26 cellular contexts compared by ENCODE assay signal in the genomic region with DNA sequence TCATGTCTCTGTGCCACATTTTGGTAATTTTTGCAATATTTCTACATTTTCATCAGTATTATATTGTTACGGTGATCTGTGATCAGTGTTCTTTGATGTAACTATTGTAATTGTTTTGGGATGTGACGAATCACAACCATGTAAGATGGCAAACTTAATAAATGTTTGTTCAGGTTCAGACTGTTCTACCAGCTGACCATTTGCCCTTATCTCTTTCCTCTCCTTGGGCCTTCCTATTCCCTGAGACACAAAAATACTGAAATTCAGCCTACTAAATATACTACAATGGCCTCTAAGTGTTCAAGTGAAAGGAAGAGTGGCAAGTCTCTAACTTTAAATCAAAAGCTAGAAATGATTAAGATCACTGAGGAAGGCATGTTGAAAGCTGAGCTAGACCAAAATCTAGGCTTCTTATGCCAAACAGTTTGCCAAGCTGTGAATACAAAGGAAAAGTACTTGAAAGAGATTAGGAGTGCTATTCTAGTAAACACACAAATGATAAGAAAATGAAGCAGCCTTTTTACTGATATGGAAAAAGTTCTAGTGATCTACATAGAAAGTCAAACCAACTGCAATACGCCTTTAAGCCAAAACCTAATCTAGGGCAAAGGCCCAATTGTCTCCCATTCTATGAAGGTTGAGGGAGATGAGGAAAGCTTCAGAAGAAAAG.
"Had no signal": no experiment of that assay in that cellular context is flagged by ENCODE, and none has a peak within 500 bp of the region (broad histone marks: within the 10 kb centered on the region; RNA-seq: fewer than 3 reads in every experiment).

No MANE protein-coding gene starts in this region.

- H3K27me3 Mint-ChIP-seq: naive thymus-derived CD4-positive, alpha-beta T cell; stimulated activated memory B cell treated with anti-CD40 and anti-IgM and Interleukin-4, amounts not matched to agents 10 μg/mL and 1 μg/mL and 100 μg/mL, for 72 hours had no signal

- FAIRE-seq: kidney had no signal

- H3K27ac ChIP-seq: epithelial cell of prostate, gastrocnemius medialis, left lung, neural progenitor cell, parathyroid adenoma, prostate gland, right atrium auricular region, skin epidermis, spleen, transverse colon, upper lobe of right lung, uterus had no signal

- H3K36me3 Mint-ChIP-seq: naive thymus-derived CD4-positive, alpha-beta T cell; neural progenitor cell; stimulated activated memory B cell treated with anti-CD40 and anti-IgM and Interleukin-4, amounts not matched to agents 10 μg/mL and 1 μg/mL and 100 μg/mL, for 72 hours had no signal

- DNase-seq: cortex of kidney; effector CD4-positive, alpha-beta T cell; foreskin fibroblast; gastrocnemius medialis; head of caudate nucleus; kidney; left lung; mesenchymal stem cell; midbrain; naive thymus-derived CD4-positive, alpha-beta T cell; spleen; stimulated activated CD4-positive, alpha-beta T cell treated with anti-CD3 and anti-CD28 coated beads, Interleukin-4, amount 100 ng/mL, for 4 hours; stimulated activated naive CD8-positive, alpha-beta T cell treated with anti-CD3 and anti-CD28 coated beads, Interleukin-15, Interleukin-2, amounts not matched to agents 100 U/mL and 50 U/mL, for 24 hours; substantia nigra; transverse colon; upper lobe of right lung; uterus had no signal

- H3K4me1 ChIP-seq: gastrocnemius medialis, left lung, parathyroid adenoma, prostate gland, right atrium auricular region, spleen, transverse colon, upper lobe of right lung, uterus had no signal

- H3K9ac ChIP-seq: neural progenitor cell, parathyroid adenoma had no signal

- ATAC-seq: esophagus mucosa; gastrocnemius medialis; left lung; naive thymus-derived CD4-positive, alpha-beta T cell; stimulated activated memory B cell treated with anti-CD40 and anti-IgM and Interleukin-4, amounts not matched to agents 10 μg/mL and 1 μg/mL and 100 μg/mL, for 72 hours; stimulated activated naive CD8-positive, alpha-beta T cell treated with anti-CD3 and anti-CD28 coated beads, Interleukin-15, Interleukin-2, amounts not matched to agents 100 U/mL and 50 U/mL, for 24 hours; upper lobe of right lung had no signal

- H3K9me3 Mint-ChIP-seq: neural progenitor cell had no signal

- H3K4me3 ChIP-seq: gastrocnemius medialis, left lung, neural progenitor cell, prostate gland, right atrium auricular region, skin epidermis, spleen, transverse colon, upper lobe of right lung, uterus had no signal

- H3K27ac Mint-ChIP-seq: naive thymus-derived CD4-positive, alpha-beta T cell; nephron; neural progenitor cell; stimulated activated memory B cell treated with anti-CD40 and anti-IgM and Interleukin-4, amounts not matched to agents 10 μg/mL and 1 μg/mL and 100 μg/mL, for 72 hours had no signal

- H3K27me3 ChIP-seq: gastrocnemius medialis, left lung, neural progenitor cell, right atrium auricular region, spleen, transverse colon, upper lobe of right lung, uterus had no signal

- H3K9me3 ChIP-seq: gastrocnemius medialis, prostate gland, right atrium auricular region, transverse colon, upper lobe of right lung, uterus had no signal

- H3K4me3 Mint-ChIP-seq: naive thymus-derived CD4-positive, alpha-beta T cell; nephron; neural progenitor cell; stimulated activated memory B cell treated with anti-CD40 and anti-IgM and Interleukin-4, amounts not matched to agents 10 μg/mL and 1 μg/mL and 100 μg/mL, for 72 hours had no signal

- H3K4me1 Mint-ChIP-seq: naive thymus-derived CD4-positive, alpha-beta T cell; stimulated activated memory B cell treated with anti-CD40 and anti-IgM and Interleukin-4, amounts not matched to agents 10 μg/mL and 1 μg/mL and 100 μg/mL, for 72 hours had no signal

- H3K36me3 ChIP-seq: gastrocnemius medialis, left lung, prostate gland, right atrium auricular region, spleen, transverse colon, upper lobe of right lung, uterus had no signal
